Comparison of ENCODE assay signal across 1 cellular context in the genomic region with DNA sequence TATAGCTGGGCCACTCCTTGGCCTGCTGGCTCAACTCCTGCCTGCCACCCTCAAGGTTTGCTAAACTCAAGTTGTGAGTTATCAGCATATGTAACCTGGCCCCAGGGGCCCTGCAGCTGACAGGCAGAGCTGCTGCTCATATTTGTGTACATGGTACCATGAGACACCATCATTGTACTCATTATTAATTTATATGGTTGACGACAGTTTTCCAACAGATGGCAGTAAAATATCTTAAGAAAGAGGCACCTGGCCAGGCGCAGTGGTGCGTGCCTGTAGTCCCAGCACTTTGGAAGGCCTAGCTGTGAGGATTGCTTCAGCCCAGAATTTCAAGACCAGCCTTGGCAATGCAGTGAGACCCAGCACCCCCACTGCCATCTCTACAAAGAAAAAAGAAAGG.
TF ChIP-seq lines count a peak whose summit lies in the region.

No MANE protein-coding gene starts in this region.

TF ChIP-seq in Ishikawa, 13 proteins besides CTCF, POLR2A, EP300 and RAD21 (continued from another document):
- TF ChIP-seq REST (IDR thresholded peaks at IDR 0.05; ENCODE audit: low read depth) (no peak), EGR1 (IDR thresholded peaks at IDR 0.05) (no peak), NFIC (IDR thresholded peaks at IDR 0.05) (no peak)
- TF ChIP-seq, protein P1, sequence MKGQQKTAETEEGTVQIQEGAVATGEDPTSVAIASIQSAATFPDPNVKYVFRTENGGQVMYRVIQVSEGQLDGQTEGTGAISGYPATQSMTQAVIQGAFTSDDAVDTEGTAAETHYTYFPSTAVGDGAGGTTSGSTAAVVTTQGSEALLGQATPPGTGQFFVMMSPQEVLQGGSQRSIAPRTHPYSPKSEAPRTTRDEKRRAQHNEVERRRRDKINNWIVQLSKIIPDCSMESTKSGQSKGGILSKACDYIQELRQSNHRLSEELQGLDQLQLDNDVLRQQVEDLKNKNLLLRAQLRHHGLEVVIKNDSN (IDR thresholded peaks at IDR 0.05), result no peak
